20 cellular contexts compared by ENCODE assay signal in genomic region chr1:197663178-197663953, GRCh38.
DNase-seq lines count a peak whose midpoint lies in the region; ATAC-seq, FAIRE-seq and TF ChIP-seq lines count a peak whose summit lies in the region.
"Had no signal": no experiment of that assay in that cellular context is flagged by ENCODE, and none has a peak within 500 bp of the region (broad histone marks: within the 10 kb centered on the region; RNA-seq: fewer than 3 reads in every experiment).

No MANE protein-coding gene starts in this region.

- H3K4me3 Mint-ChIP-seq in stimulated activated naive B cell treated with anti-CD40 and anti-IgM and Interleukin-4, amounts not matched to agents 10 μg/mL and 1 μg/mL and 100 μg/mL, for 72 hours: no peak overlapping the region
- no peak overlapping the region for H3K4me3 Mint-ChIP-seq in activated CD8-positive, alpha-beta T cell treated with anti-CD3 and anti-CD28 coated beads for 36 hours
- H3K4me3 Mint-ChIP-seq: activated B cell treated with CpG ODN at 0.5 μM for 24 hours; activated T-helper 1 cell treated with anti-CD3 and anti-CD28 coated beads, Interleukin-12 subunit alpha, Interleukin-12 subunit beta, Interleukin-2, Interleukin-4 antibody, amounts not matched to agents 30 ng/mL and 10 ng/mL and 1 ng/mL, durations not matched to agents 14 hours and 24 hours and 36 hours; HFFc6; T-helper 1 cell treated with Interleukin-12 subunit alpha and Interleukin-12 subunit beta and Interleukin-4 antibody, amounts not matched to agents 30 μg/mL and 1 μg/mL, for 36 hours had no signal

- H3K27me3 ChIP-seq in Panc1 (ENCODE audit: control insufficient read depth, insufficient read depth, low read length) (no peaks in the 10 kb centered on the region), pancreas (no peaks in the 10 kb centered on the region)
- H3K27me3 ChIP-seq: BLaER1, testis had no signal

- peaks cover 0 to 1% of the 10 kb centered on the region in 2 donors for H3K4me1 Mint-ChIP-seq in stimulated activated naive B cell treated with anti-CD40 and anti-IgM and Interleukin-4, amounts not matched to agents 10 μg/mL and 1 μg/mL and 100 μg/mL, for 72 hours
- H3K4me1 Mint-ChIP-seq in activated CD8-positive, alpha-beta T cell treated with anti-CD3 and anti-CD28 coated beads for 36 hours (ENCODE audit: low read depth): peaks cover 15% of the 10 kb centered on the region

- TF ChIP-seq CTCF in Panc1 (IDR thresholded peaks at IDR 0.05) (no peak), pancreas (IDR thresholded peaks at IDR 0.05) (no peak)
- TF ChIP-seq CTCF in activated CD8-positive, alpha-beta T cell treated with anti-CD3 and anti-CD28 coated beads for 36 hours (IDR thresholded peaks at IDR 0.05): no peak

- no peaks in the 10 kb centered on the region for H3K9me3 Mint-ChIP-seq in stimulated activated naive B cell treated with anti-CD40 and anti-IgM and Interleukin-4, amounts not matched to agents 10 μg/mL and 1 μg/mL and 100 μg/mL, for 72 hours
- H3K9me3 Mint-ChIP-seq in activated CD8-positive, alpha-beta T cell treated with anti-CD3 and anti-CD28 coated beads for 36 hours: no peaks in the 10 kb centered on the region
- H3K9me3 Mint-ChIP-seq: activated B cell treated with CpG ODN at 0.5 μM for 24 hours; activated T-helper 1 cell treated with anti-CD3 and anti-CD28 coated beads, Interleukin-12 subunit alpha, Interleukin-12 subunit beta, Interleukin-2, Interleukin-4 antibody, amounts not matched to agents 30 ng/mL and 10 ng/mL and 1 ng/mL, durations not matched to agents 14 hours and 24 hours and 36 hours; HFFc6; T-helper 1 cell treated with Interleukin-12 subunit alpha and Interleukin-12 subunit beta and Interleukin-4 antibody, amounts not matched to agents 30 μg/mL and 1 μg/mL, for 36 hours had no signal

- in situ Hi-C loops in Panc1 (cut with HindIII; ENCODE audit: low pct_unique_long_range_greater_than_20kb, low sequenced_read_pairs): no loop called here

- H3K9me3 ChIP-seq in Panc1 (ENCODE audit: control insufficient read depth, insufficient read depth, low read depth, low read length) (no peaks in the 10 kb centered on the region), pancreas (no peaks in the 10 kb centered on the region)
- H3K9me3 ChIP-seq: BLaER1, testis had no signal

- CTCF ChIA-PET in Panc1 (lab: Charles Lee): no interaction called here
- CTCF ChIA-PET in activated CD8-positive, alpha-beta T cell treated with anti-CD3 and anti-CD28 coated beads for 36 hours (lab: Charles Lee): no interaction called here

- H3K27ac ChIP-seq in Panc1 (ENCODE audit: low read length) (peak overlapping the region; percentile 52; the same call in 1 of the 2 replicates), pancreas (no peak overlapping the region)
- H3K27ac ChIP-seq: BLaER1, testis had no signal

- intact Hi-C loops in Panc1 (cut with micrococcal nuclease; ENCODE audit: unreplicated experiment) (no loop called here), pancreas (cut with DNase I) (no loop called here)
- intact Hi-C loops in activated CD8-positive, alpha-beta T cell treated with anti-CD3 and anti-CD28 coated beads for 36 hours (cut with micrococcal nuclease): no loop called here

- H3K27me3 Mint-ChIP-seq in stimulated activated naive B cell treated with anti-CD40 and anti-IgM and Interleukin-4, amounts not matched to agents 10 μg/mL and 1 μg/mL and 100 μg/mL, for 72 hours: no peaks in the 10 kb centered on the region
- no peaks in the 10 kb centered on the region for H3K27me3 Mint-ChIP-seq in activated CD8-positive, alpha-beta T cell treated with anti-CD3 and anti-CD28 coated beads for 36 hours
- H3K27me3 Mint-ChIP-seq: activated B cell treated with CpG ODN at 0.5 μM for 24 hours had no signal

- H3K36me3 ChIP-seq in Panc1 (ENCODE audit: control insufficient read depth, insufficient read depth, low read length): no peaks in the 10 kb centered on the region
- H3K36me3 ChIP-seq in pancreas: no peaks in the 10 kb centered on the region
- H3K36me3 ChIP-seq: BLaER1 had no signal

- H3K4me3 ChIP-seq in Panc1 (ENCODE audit: low read depth in 2 of 2, low read length in 2 of 2) (no peak overlapping the region; a peak in 1 of 4 replicates), pancreas (no peak overlapping the region)
- H3K4me3 ChIP-seq: BLaER1, testis had no signal

- POLR2A ChIA-PET in Panc1 (lab: Charles Lee): no interaction called here
- POLR2A ChIA-PET in activated CD8-positive, alpha-beta T cell treated with anti-CD3 and anti-CD28 coated beads for 36 hours (lab: Charles Lee): no interaction called here

- FAIRE-seq in pancreas (lab: Jason Lieb, UNC): no peak
- FAIRE-seq: keratinocyte had no signal

- ATAC-seq in Panc1 (peak; percentile 77), pancreas (peak in 3 of 4 donors; percentile 53 to 57 (median 56))
- no peak for ATAC-seq in stimulated activated naive B cell treated with anti-CD40 and anti-IgM and Interleukin-4, amounts not matched to agents 10 μg/mL and 1 μg/mL and 100 μg/mL, for 72 hours (replicated peaks)
- no peak for ATAC-seq in activated CD8-positive, alpha-beta T cell treated with anti-CD3 and anti-CD28 coated beads for 36 hours
- ATAC-seq: Right ventricle myocardium inferior had no signal

- no peaks in the 10 kb centered on the region for H3K36me3 Mint-ChIP-seq in stimulated activated naive B cell treated with anti-CD40 and anti-IgM and Interleukin-4, amounts not matched to agents 10 μg/mL and 1 μg/mL and 100 μg/mL, for 72 hours
- no peaks in the 10 kb centered on the region for H3K36me3 Mint-ChIP-seq in activated CD8-positive, alpha-beta T cell treated with anti-CD3 and anti-CD28 coated beads for 36 hours (ENCODE audit: low read depth)

- H3K4me1 ChIP-seq in Panc1 (ENCODE audit: control insufficient read depth, insufficient read depth, low read length): peaks cover 11% of the 10 kb centered on the region
- H3K4me1 ChIP-seq in pancreas: peaks cover 9 to 19% (median 14%) of the 10 kb centered on the region in 3 donors
- H3K4me1 ChIP-seq: BLaER1, testis had no signal

- peak; percentile 53 for DNase-seq in NCI-H2107 treated with DMSO at 0.1 percent for 48 hours (lab: John Stamatoyannopoulos, UW; ENCODE audit: unreplicated experiment)
- DNase-seq in NCI-H2107 (lab: John Stamatoyannopoulos, UW): no peak
- DNase-seq in Panc1 (ENCODE audit: low read depth, low spot score): no peak
- peak; percentile 16 for DNase-seq in epidermal melanocyte (ENCODE audit: insufficient read length, low spot score)
- DNase-seq in pancreas: no peak
- no peak for DNase-seq in stimulated activated naive B cell treated with anti-CD40 and anti-IgM and Interleukin-4, amounts not matched to agents 10 μg/mL and 1 μg/mL and 100 μg/mL, for 72 hours
- no peak for DNase-seq in GM19240 (ENCODE audit: insufficient read length, low spot score)
- DNase-seq in activated CD8-positive, alpha-beta T cell treated with anti-CD3 and anti-CD28 coated beads for 36 hours: no peak
- DNase-seq: 8988T, activated B cell treated with CpG ODN at 0.5 μM for 24 hours, HFFc6, Kasumi-1, NCI-H1436, NCI-H2227 treated with DMSO at 0.1 percent for 48 hours, testis had no signal

- BruUV-seq in Panc1 (replicated peaks; lab: Mats Ljungman, UMichigan): no TSS peak

- WGBS in pancreas, 2 donors: 16 to 22% methylated on average over 4 of the region's 4 CpGs

- no peak overlapping the region for H3K27ac Mint-ChIP-seq in stimulated activated naive B cell treated with anti-CD40 and anti-IgM and Interleukin-4, amounts not matched to agents 10 μg/mL and 1 μg/mL and 100 μg/mL, for 72 hours
- no peak overlapping the region for H3K27ac Mint-ChIP-seq in activated CD8-positive, alpha-beta T cell treated with anti-CD3 and anti-CD28 coated beads for 36 hours
- H3K27ac Mint-ChIP-seq: activated B cell treated with CpG ODN at 0.5 μM for 24 hours; activated T-helper 1 cell treated with anti-CD3 and anti-CD28 coated beads, Interleukin-12 subunit alpha, Interleukin-12 subunit beta, Interleukin-2, Interleukin-4 antibody, amounts not matched to agents 30 ng/mL and 10 ng/mL and 1 ng/mL, durations not matched to agents 14 hours and 24 hours and 36 hours; HFFc6; T-helper 1 cell treated with Interleukin-12 subunit alpha and Interleukin-12 subunit beta and Interleukin-4 antibody, amounts not matched to agents 30 μg/mL and 1 μg/mL, for 36 hours had no signal

Comparison
In these comparisons a context has a peak if more than half of its experiments do, and no peak if none do; other contexts are left out.
1. DNase-seq: peak in NCI-H2107 treated with DMSO at 0.1 percent for 48 hours (single experiment) and epidermal melanocyte (single experiment); none in NCI-H2107 (single experiment), Panc1 (single experiment), pancreas (0 of 6), stimulated activated naive B cell treated with anti-CD40 and anti-IgM and Interleukin-4, amounts not matched to agents 10 μg/mL and 1 μg/mL and 100 μg/mL, for 72 hours (single experiment), GM19240 (single experiment) and activated CD8-positive, alpha-beta T cell treated with anti-CD3 and anti-CD28 coated beads for 36 hours (single experiment).
2. ATAC-seq: peak in Panc1 (single experiment) and pancreas (3 of 4); none in stimulated activated naive B cell treated with anti-CD40 and anti-IgM and Interleukin-4, amounts not matched to agents 10 μg/mL and 1 μg/mL and 100 μg/mL, for 72 hours (0 of 2) and activated CD8-positive, alpha-beta T cell treated with anti-CD3 and anti-CD28 coated beads for 36 hours (single experiment).